Comparison of ENCODE assay signal across 8 cellular contexts in the genomic region with DNA sequence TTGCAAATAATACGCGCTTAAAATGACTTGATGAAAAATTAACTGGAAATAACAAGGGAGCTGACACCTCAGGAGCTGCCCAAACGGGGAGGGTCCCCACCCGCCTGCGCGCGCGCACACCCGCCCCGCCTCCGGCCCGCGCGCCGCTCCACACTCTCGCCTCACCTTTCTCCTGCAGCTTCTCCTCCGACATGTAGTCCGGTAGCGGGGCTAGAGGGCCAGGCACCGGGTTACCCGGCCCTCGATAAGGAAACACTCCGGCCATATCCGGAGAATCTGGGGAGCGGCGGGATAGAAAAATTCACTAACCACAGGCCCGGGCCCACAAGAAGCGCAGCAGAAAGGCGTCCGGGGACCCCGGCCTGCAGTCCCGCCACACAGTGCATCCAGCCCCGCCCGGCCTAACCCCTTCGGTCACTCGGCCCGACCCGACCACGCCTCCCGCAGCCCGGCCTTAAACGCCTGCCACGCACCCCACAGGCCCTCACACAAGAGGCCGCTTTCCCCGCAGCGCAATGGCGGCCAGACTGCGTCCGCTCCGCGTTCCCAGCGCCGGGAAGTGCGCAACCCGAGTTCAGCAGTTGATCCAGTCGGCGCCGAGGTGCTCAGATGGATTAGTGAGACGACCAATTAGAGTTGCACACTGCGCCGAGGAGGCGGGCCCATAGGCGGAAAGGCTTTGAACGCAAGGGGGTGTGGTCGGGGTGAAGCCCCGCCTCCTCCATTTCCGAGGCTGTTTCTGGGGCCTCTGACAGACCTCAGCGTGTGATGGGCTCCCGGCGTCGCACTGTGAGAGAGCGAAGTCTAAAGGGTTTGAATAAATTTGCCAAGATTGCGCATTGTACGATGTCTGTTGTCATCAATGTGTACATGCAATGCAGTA. TPM values are rescaled to one million over a fixed set of nuclear protein-coding genes. Genes with fewer than 3 reads are reported as not detected.
A peak's percentile ranks its signal among the peaks of the same experiment; 100 is the strongest.
DNase-seq lines count a peak whose midpoint lies in the region; ATAC-seq lines count a peak whose summit lies in the region.

Gene PRPF8 (minus strand): TSS at position 561 of the 883 bp plus-strand sequence. CDS start 296 bp downstream, at position 265.

- no peaks in the 10 kb centered on the region for H3K9me3 Mint-ChIP-seq in dendritic cell treated with granulocyte-macrophage colony-stimulating factor and Interleukin-4, amounts not matched to agents 40 ng/mL and 50 ng/mL, for 4 days

- no peaks in the 10 kb centered on the region; a peak in 1 of 22 replicates for H3K9me3 ChIP-seq in BLaER1 treated with 17β-estradiol and CSF1 and Interleukin-3, amounts not matched to agents 10 nM and 100 nM (replicated peaks in 1 of 11)

- peak within 1 kb of the TSS; percentile 81 to 98 (median 92) for H3K4me3 ChIP-seq in BLaER1 treated with 17β-estradiol and CSF1 and Interleukin-3, amounts not matched to agents 10 nM and 100 nM

- ATAC-seq in GM19351 (IDR thresholded peaks at IDR 0.05; ENCODE audit: unreplicated experiment) = peak; percentile 98
- ATAC-seq in HG03521 (IDR thresholded peaks at IDR 0.05; ENCODE audit: unreplicated experiment) = peak; percentile 99
- peak; percentile 99 for ATAC-seq in left lobe of liver

- H3K36me3 Mint-ChIP-seq in dendritic cell treated with granulocyte-macrophage colony-stimulating factor and Interleukin-4, amounts not matched to agents 40 ng/mL and 50 ng/mL, for 4 days (ENCODE audit: low read depth) = peaks cover 54% of the 10 kb centered on the region

- H3K36me3 ChIP-seq in BLaER1 treated with 17β-estradiol and CSF1 and Interleukin-3, amounts not matched to agents 10 nM and 100 nM = peaks cover 38 to 43% (median 41%) of the 10 kb centered on the region in 11 experiments

- DNase-seq in NCI-H748 (lab: John Stamatoyannopoulos, UW; ENCODE audit: unreplicated experiment) = peak; percentile 99
- peak; percentile 98 for DNase-seq in activated CD4-positive, alpha-beta T cell treated with anti-CD3 and anti-CD28 coated beads, Interleukin-2, amount 50 U/mL, for 1 hour
- peak; percentile 98 for DNase-seq in left lobe of liver (ENCODE audit: low spot score)
- DNase-seq in stimulated activated CD4-positive, alpha-beta T cell treated with anti-CD3 and anti-CD28 coated beads, Interleukin-2, amount 100 ng/mL, for 4 hours (ENCODE audit: low read depth) = peak; percentile 97

- peak within 1 kb of the TSS; percentile 97 for H3K4me3 Mint-ChIP-seq in dendritic cell treated with granulocyte-macrophage colony-stimulating factor and Interleukin-4, amounts not matched to agents 40 ng/mL and 50 ng/mL, for 4 days

- no peaks in the 10 kb centered on the region for H3K27me3 ChIP-seq in BLaER1 treated with 17β-estradiol and CSF1 and Interleukin-3, amounts not matched to agents 10 nM and 100 nM

- H3K27me3 Mint-ChIP-seq in dendritic cell treated with granulocyte-macrophage colony-stimulating factor and Interleukin-4, amounts not matched to agents 40 ng/mL and 50 ng/mL, for 4 days = peaks cover 2% of the 10 kb centered on the region

- H3K9ac ChIP-seq in BLaER1 treated with 17β-estradiol and CSF1 and Interleukin-3, amounts not matched to agents 10 nM and 100 nM = peak within 1 kb of the TSS; percentile 86 to 98 (median 96)

- peaks cover 38 to 49% (median 45%) of the 10 kb centered on the region in 11 experiments for H4K20me1 ChIP-seq in BLaER1 treated with 17β-estradiol and CSF1 and Interleukin-3, amounts not matched to agents 10 nM and 100 nM

- intact Hi-C loops in dendritic cell treated with granulocyte-macrophage colony-stimulating factor and Interleukin-4, amounts not matched to agents 40 ng/mL and 50 ng/mL, for 4 days (cut with micrococcal nuclease) = loop anchor here (2.0 kb wide), 1 partner anchor 26 kb away; the partner anchor contains the start of gene TLCD2

- peaks cover 34% of the 10 kb centered on the region for H3K4me1 Mint-ChIP-seq in dendritic cell treated with granulocyte-macrophage colony-stimulating factor and Interleukin-4, amounts not matched to agents 40 ng/mL and 50 ng/mL, for 4 days (ENCODE audit: low read depth)

- peak within 1 kb of the TSS; percentile 97 for H3K27ac Mint-ChIP-seq in dendritic cell treated with granulocyte-macrophage colony-stimulating factor and Interleukin-4, amounts not matched to agents 40 ng/mL and 50 ng/mL, for 4 days

- peaks cover 16 to 28% (median 25%) of the 10 kb centered on the region in 10 experiments for H3K4me1 ChIP-seq in BLaER1 treated with 17β-estradiol and CSF1 and Interleukin-3, amounts not matched to agents 10 nM and 100 nM

- peak within 1 kb of the TSS; percentile 83 to 98 (median 95) for H3K27ac ChIP-seq in BLaER1 treated with 17β-estradiol and CSF1 and Interleukin-3, amounts not matched to agents 10 nM and 100 nM

- H3K4me2 ChIP-seq in BLaER1 treated with 17β-estradiol and CSF1 and Interleukin-3, amounts not matched to agents 10 nM and 100 nM = peak within 1 kb of the TSS; percentile 82 to 97 (median 93)

RNA-seq across cellular contexts. Expression of gene PRPF8, which starts in this region (rescaled TPM):
- 97.8 TPM for total RNA-seq in left lobe of liver

Comparison
In these comparisons a context has a peak if more than half of its experiments do, and no peak if none do; other contexts are left out.
1. Peak in every context shown above with its lines: DNase-seq, ATAC-seq, H3K4me3 ChIP-seq and H3K27ac ChIP-seq.